In genomic region chr7:102288285-102288930, GRCh38 we compare ENCODE assay signal across 8 cellular contexts. TPM values are rescaled to one million over a fixed set of nuclear protein-coding genes. Genes with fewer than 3 reads are reported as not detected.
DNase-seq lines count a peak whose midpoint lies in the region; TF ChIP-seq lines count a peak whose summit lies in the region.

No MANE protein-coding gene starts in this region.

- DNase-seq in NCI-H82 (lab: John Stamatoyannopoulos, UW) (peak; percentile 24), NCI-H82 treated with DMSO at 0.1 percent for 48 hours (lab: John Stamatoyannopoulos, UW; ENCODE audit: unreplicated experiment) (no peak), OCI-M1 (lab: John Stamatoyannopoulos, UW) (peak; percentile 6), endothelial cell (ENCODE audit: low spot score) (no peak), smooth muscle cell (lab: John Stamatoyannopoulos, UW; ENCODE audit: unreplicated experiment) (no peak), T1000 (lab: John Stamatoyannopoulos, UW) (no peak), H7 (no peak), pons (ENCODE audit: low spot score) (no peak)

- H3K4me3 ChIP-seq in smooth muscle cell = peak overlapping the region; percentile 87
- H3K4me3 ChIP-seq in H7 (ENCODE audit: insufficient read depth, low read depth, low read length) = no peak overlapping the region

- no peak overlapping the region for H3K27ac ChIP-seq in smooth muscle cell (ENCODE audit: low read depth)

- peak overlapping the region; percentile 56 for H3K4me3 Mint-ChIP-seq in endothelial cell (ENCODE audit: unreplicated experiment)

- H3K36me3 ChIP-seq in smooth muscle cell (ENCODE audit: low read depth) (no peaks in the 10 kb centered on the region), H7 (replicated peaks; ENCODE audit: control insufficient read depth, insufficient read depth, low read length) (no peaks in the 10 kb centered on the region)

- TF ChIP-seq CTCF in endothelial cell (IDR thresholded peaks at IDR 0.05; ENCODE audit: unreplicated experiment) (no peak), smooth muscle cell (IDR thresholded peaks at IDR 0.05; ENCODE audit: borderline replicate concordance, insufficient read depth, poor library complexity, severe bottlenecking) (no peak)

- H3K4me2 ChIP-seq in smooth muscle cell = peak overlapping the region; percentile 99

- peaks cover 12% of the 10 kb centered on the region for H3K4me1 Mint-ChIP-seq in endothelial cell (ENCODE audit: unreplicated experiment)

- H3K27me3 ChIP-seq in smooth muscle cell (ENCODE audit: low read depth) = no peaks in the 10 kb centered on the region
- H3K27me3 ChIP-seq in H7 (ENCODE audit: control insufficient read depth, insufficient read depth, low read length) = peaks cover 8% of the 10 kb centered on the region

- no peaks in the 10 kb centered on the region for H3K79me2 ChIP-seq in smooth muscle cell (ENCODE audit: low read depth)

- peaks cover 14% of the 10 kb centered on the region for H3K27me3 Mint-ChIP-seq in endothelial cell (ENCODE audit: unreplicated experiment)

- no peaks in the 10 kb centered on the region for H3K9me3 Mint-ChIP-seq in endothelial cell (ENCODE audit: unreplicated experiment)

- no peak overlapping the region for H3K27ac Mint-ChIP-seq in endothelial cell (ENCODE audit: unreplicated experiment)

- no peaks in the 10 kb centered on the region for H3F3A ChIP-seq in smooth muscle cell (ENCODE audit: low read depth)

- H4K20me1 ChIP-seq in smooth muscle cell (ENCODE audit: low read depth) = peaks cover 42% of the 10 kb centered on the region

- 51% methylated on average over 10 of the region's 10 CpGs for WGBS in smooth muscle cell (ENCODE audit: low lambda C conversion rate)

- no peak overlapping the region for H3K9ac ChIP-seq in smooth muscle cell (ENCODE audit: low read depth)

- no peaks in the 10 kb centered on the region for H3K36me3 Mint-ChIP-seq in endothelial cell (ENCODE audit: low read depth, unreplicated experiment)

- H3K9me3 ChIP-seq in smooth muscle cell (replicated peaks; ENCODE audit: low read depth) = no peaks in the 10 kb centered on the region

- H2AFZ ChIP-seq in smooth muscle cell (ENCODE audit: low read depth) = no peak overlapping the region

- peaks cover 17% of the 10 kb centered on the region for H3K4me1 ChIP-seq in smooth muscle cell (ENCODE audit: low read depth)

RNA-seq across cellular contexts. Expression of gene SH2B2, which starts 1.7 kb away (rescaled TPM):
- 2.6 TPM for total RNA-seq in endothelial cell (ENCODE audit: unreplicated experiment)
- total RNA-seq in smooth muscle cell = 6.3 and 8.2 TPM in 2 replicates
- 12.4 and 14.6 TPM in 2 replicates for polyA plus RNA-seq in smooth muscle cell
- total RNA-seq in H7 (2014; rRNA removed; shearing (Covaris generic)) = 6.2 and 11.1 TPM in 2 replicates

Comparison
In these comparisons a context has a peak if more than half of its experiments do, and no peak if none do; other contexts are left out.
1. DNase-seq: peak in NCI-H82 (single experiment) and OCI-M1 (single experiment); none in NCI-H82 treated with DMSO at 0.1 percent for 48 hours (single experiment), endothelial cell (single experiment), smooth muscle cell (single experiment), T1000 (single experiment), H7 (single experiment) and pons (single experiment).